ENCODE assay signal across 23 cellular contexts in the genomic region with DNA sequence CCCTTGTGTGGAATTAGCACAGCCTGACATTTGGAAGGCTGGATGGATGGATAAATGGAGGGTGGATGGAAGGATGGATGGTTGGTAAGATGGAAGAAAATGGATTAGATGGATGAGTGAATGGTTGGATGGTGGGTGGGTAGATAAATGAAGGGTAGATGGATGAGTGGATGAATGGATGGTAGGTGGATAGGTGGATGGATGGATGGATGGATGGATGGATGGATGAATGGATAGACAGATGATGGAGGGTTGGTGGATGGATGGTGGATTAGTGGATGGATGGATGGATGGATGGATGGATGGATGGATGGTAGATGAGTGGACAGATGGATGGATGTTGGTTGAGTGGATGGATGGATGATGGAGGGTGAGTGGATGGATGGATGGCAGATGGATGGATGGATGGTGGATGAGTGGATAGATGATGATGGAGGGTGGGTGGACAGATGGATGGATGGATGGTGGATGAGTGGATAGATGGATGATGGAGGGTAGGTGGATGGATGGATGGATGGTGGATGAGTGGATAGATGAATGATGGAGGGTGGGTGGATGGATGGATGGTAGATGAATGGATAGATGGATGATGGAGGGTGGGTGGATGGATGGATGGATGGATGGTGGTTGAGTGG.
A peak's percentile ranks its signal among the peaks of the same experiment; 100 is the strongest.
DNase-seq lines count a peak whose midpoint lies in the region; ATAC-seq, FAIRE-seq and TF ChIP-seq lines count a peak whose summit lies in the region.
"Had no signal": no experiment of that assay in that cellular context is flagged by ENCODE, and none has a peak within 500 bp of the region (broad histone marks: within the 10 kb centered on the region; RNA-seq: fewer than 3 reads in every experiment).

No MANE protein-coding gene starts in this region.

- H3K4me1 ChIP-seq in IMR-90 (ENCODE audit: control insufficient read depth, insufficient read depth, low read length) (no peaks in the 10 kb centered on the region), K562 (replicated peaks in 1 of 2; ENCODE audit: control insufficient read depth in 2 of 2, insufficient read depth in 2 of 2, low read length in 2 of 2) (no peaks in the 10 kb centered on the region)
- H3K4me1 ChIP-seq: Caco-2, HAP-1 had no signal

- H3K23ac ChIP-seq in IMR-90 (ENCODE audit: low read depth, low read length): no peak overlapping the region

- H3K4me3 Mint-ChIP-seq in activated naive CD8-positive, alpha-beta T cell treated with anti-CD3 and anti-CD28 coated beads, Interleukin-2, amount 50 U/mL, for 24 hours: no peak overlapping the region
- no peak overlapping the region for H3K4me3 Mint-ChIP-seq in activated naive CD8-positive, alpha-beta T cell treated with anti-CD3 and anti-CD28 coated beads for 36 hours
- no peak overlapping the region for H3K4me3 Mint-ChIP-seq in osteocyte (ENCODE audit: unreplicated experiment)
- H3K4me3 Mint-ChIP-seq: B cell; CD4-positive, CD25-positive, alpha-beta regulatory T cell; CD8-positive, alpha-beta T cell; GM23338 had no signal

- H2AK9ac ChIP-seq in IMR-90 (replicated peaks; ENCODE audit: low read depth, low read length, poor library complexity): no peak overlapping the region

- no peaks in the 10 kb centered on the region for H3K4me1 Mint-ChIP-seq in activated naive CD8-positive, alpha-beta T cell treated with anti-CD3 and anti-CD28 coated beads, Interleukin-2, amount 50 U/mL, for 24 hours
- H3K4me1 Mint-ChIP-seq in activated naive CD8-positive, alpha-beta T cell treated with anti-CD3 and anti-CD28 coated beads for 36 hours: peaks cover 2% of the 10 kb centered on the region
- no peaks in the 10 kb centered on the region for H3K4me1 Mint-ChIP-seq in osteocyte (ENCODE audit: unreplicated experiment)
- H3K4me1 Mint-ChIP-seq: B cell had no signal

- no peak overlapping the region for H4K8ac ChIP-seq in IMR-90 (ENCODE audit: low read depth in 2 of 2, low read length in 2 of 2)

- peak overlapping the region; percentile 8 for H3K27ac Mint-ChIP-seq in activated naive CD8-positive, alpha-beta T cell treated with anti-CD3 and anti-CD28 coated beads, Interleukin-2, amount 50 U/mL, for 24 hours
- H3K27ac Mint-ChIP-seq in activated naive CD8-positive, alpha-beta T cell treated with anti-CD3 and anti-CD28 coated beads for 36 hours: no peak overlapping the region
- H3K27ac Mint-ChIP-seq in osteocyte (ENCODE audit: unreplicated experiment): no peak overlapping the region
- H3K27ac Mint-ChIP-seq: B cell; CD4-positive, CD25-positive, alpha-beta regulatory T cell; CD8-positive, alpha-beta T cell; GM23338 had no signal

- no peak for ATAC-seq in activated naive CD8-positive, alpha-beta T cell treated with anti-CD3 and anti-CD28 coated beads, Interleukin-2, amount 50 U/mL, for 24 hours
- ATAC-seq in IMR-90 (ENCODE audit: low read depth) (no peak), K562 (no peak), SK-N-SH treated with all-trans-retinoic acid at 6 μM for 48 hours (no peak)
- ATAC-seq: CD8-positive, alpha-beta T cell; GM23338 had no signal

- FAIRE-seq in K562 (lab: Jason Lieb, UNC): no peak
- FAIRE-seq: A204.1, G401.6, GM12892, H54 had no signal

- TF ChIP-seq POLR2A in IMR-90 (IDR thresholded peaks at IDR 0.05; ENCODE audit: low read depth, low read length) (no peak), K562 (conservative IDR thresholded peaks at IDR 0.05) (no peak)

- H3K4me3 ChIP-seq in IMR-90 (ENCODE audit: insufficient read depth, low read depth, low read length) (no peak overlapping the region), K562 (no peak overlapping the region)
- H3K4me3 ChIP-seq: BLaER1, GM23338, HAP-1 had no signal

- H3K9me3 ChIP-seq in IMR-90 (ENCODE audit: control insufficient read depth, insufficient read depth, low read length) (peaks cover 35% of the 10 kb centered on the region), K562 (replicated peaks; ENCODE audit: control insufficient read depth, insufficient read depth, low read depth, low read length) (no peaks in the 10 kb centered on the region)
- H3K9me3 ChIP-seq: BLaER1, Caco-2, HAP-1 had no signal

- no peak for TF ChIP-seq EP300 in K562 (IDR thresholded peaks at IDR 0.05; ENCODE audit: low read length)

- H3K27me3 ChIP-seq in IMR-90 (ENCODE audit: control insufficient read depth, insufficient read depth, low read length) (no peaks in the 10 kb centered on the region; the same call in 1 of the 2 replicates), K562 (ENCODE audit: control insufficient read depth in 2 of 2, insufficient read depth in 2 of 2, low read length in 2 of 2) (peaks cover 11 to 65% of the 10 kb centered on the region in 2 experiments; a peak in 3 of 5 replicates)
- H3K27me3 ChIP-seq: BLaER1 had no signal

- TF ChIP-seq CTCF in IMR-90 (conservative IDR thresholded peaks at IDR 0.05; ENCODE audit: low read depth, low read length) (no peak), K562 (IDR thresholded peaks at IDR 0.05 in 2 of 3, conservative IDR thresholded peaks at IDR 0.05 in 1 of 3; ENCODE audit: insufficient read depth in 2 of 3, low read depth in 1 of 3, low read length in 3 of 3) (no peak), osteocyte (IDR thresholded peaks at IDR 0.05) (no peak)

- in situ Hi-C loops in IMR-90 (cut with MboI; ENCODE audit: low sequenced_read_pairs) (no loop called here), K562 (cut with MboI) (no loop called here)

- CTCF ChIA-PET in IMR-90 (lab: Yijun Ruan, JAX): no interaction called here
- CTCF ChIA-PET in K562 (lab: Yijun Ruan, JAX; ENCODE audit: low intra/inter-chr PET ratio): no interaction called here

- H3K56ac ChIP-seq in IMR-90 (ENCODE audit: extremely low read depth, insufficient read depth, low read length): no peak overlapping the region

- TF ChIP-seq RAD21 in IMR-90 (IDR thresholded peaks at IDR 0.05; ENCODE audit: low read length): no peak
- no peak for TF ChIP-seq RAD21 in K562 (CRISPR knock-in tag; conservative IDR thresholded peaks at IDR 0.05 in 1 of 2, IDR thresholded peaks at IDR 0.05 in 1 of 2)

- H3K9me3 Mint-ChIP-seq in activated naive CD8-positive, alpha-beta T cell treated with anti-CD3 and anti-CD28 coated beads, Interleukin-2, amount 50 U/mL, for 24 hours: peaks cover 5% of the 10 kb centered on the region
- H3K9me3 Mint-ChIP-seq in activated naive CD8-positive, alpha-beta T cell treated with anti-CD3 and anti-CD28 coated beads for 36 hours: no peaks in the 10 kb centered on the region
- H3K9me3 Mint-ChIP-seq in osteocyte (ENCODE audit: unreplicated experiment): peaks cover 9% of the 10 kb centered on the region
- H3K9me3 Mint-ChIP-seq: CD8-positive, alpha-beta T cell had no signal

- H2AFZ ChIP-seq in IMR-90 (replicated peaks; ENCODE audit: low read length, poor library complexity) (no peak overlapping the region), K562 (ENCODE audit: low read depth, low read length) (no peak overlapping the region)
- H2AFZ ChIP-seq: GM23338 had no signal

- no peak for DNase-seq in activated naive CD8-positive, alpha-beta T cell treated with anti-CD3 and anti-CD28 coated beads, Interleukin-2, amount 50 U/mL, for 24 hours
- DNase-seq in activated naive CD8-positive, alpha-beta T cell treated with anti-CD3 and anti-CD28 coated beads for 36 hours: no peak
- no peak for DNase-seq in IMR-90
- no peak for DNase-seq in K562 (ENCODE audit: extremely low read depth in 1 of 4, low spot score in 3 of 4)
- peak; percentile 7 for DNase-seq in osteocyte (ENCODE audit: extremely low spot score, unreplicated experiment)
- DNase-seq in NOMO-1 (lab: John Stamatoyannopoulos, UW; ENCODE audit: unreplicated experiment in 2 of 2): no peak
- DNase-seq in stimulated activated CD4-positive, alpha-beta T cell treated with anti-CD3 and anti-CD28 coated beads, Interleukin-4, amount 100 ng/mL, for 4 hours: no peak
- DNase-seq: CD4-positive, CD25-positive, alpha-beta regulatory T cell; DMS153; DND-41 had no signal

- no peak overlapping the region for H2BK20ac ChIP-seq in IMR-90 (ENCODE audit: low read depth, low read length)

- H3K4me2 ChIP-seq in IMR-90 (ENCODE audit: low read depth, low read length) (no peak overlapping the region), K562 (ENCODE audit: insufficient read depth, low read length) (no peak overlapping the region)
- H3K4me2 ChIP-seq: GM23338 had no signal

- H2BK5ac ChIP-seq in IMR-90 (ENCODE audit: low read depth, low read length, poor library complexity, severe bottlenecking): peak overlapping the region; percentile 50

- no peak overlapping the region for H2BK120ac ChIP-seq in IMR-90 (ENCODE audit: low read depth, low read length)

- no peaks in the 10 kb centered on the region for H3K36me3 Mint-ChIP-seq in activated naive CD8-positive, alpha-beta T cell treated with anti-CD3 and anti-CD28 coated beads, Interleukin-2, amount 50 U/mL, for 24 hours (ENCODE audit: low read depth)
- H3K36me3 Mint-ChIP-seq in activated naive CD8-positive, alpha-beta T cell treated with anti-CD3 and anti-CD28 coated beads for 36 hours: no peaks in the 10 kb centered on the region
- H3K36me3 Mint-ChIP-seq in osteocyte (ENCODE audit: unreplicated experiment): no peaks in the 10 kb centered on the region
- H3K36me3 Mint-ChIP-seq: CD4-positive, CD25-positive, alpha-beta regulatory T cell; CD8-positive, alpha-beta T cell had no signal

- no peaks in the 10 kb centered on the region for H3K79me1 ChIP-seq in IMR-90 (ENCODE audit: low read depth in 1 of 2, low read length in 2 of 2)

- no peak overlapping the region for H2AK5ac ChIP-seq in IMR-90 (ENCODE audit: low read depth, low read length)

- no peak overlapping the region for H2BK15ac ChIP-seq in IMR-90 (ENCODE audit: low read depth, low read length)

- H3K79me2 ChIP-seq in K562 (ENCODE audit: control insufficient read depth, insufficient read depth, low read length): no peaks in the 10 kb centered on the region

- H3K9ac ChIP-seq in IMR-90 (ENCODE audit: low read depth, low read length) (no peak overlapping the region), K562 (ENCODE audit: insufficient read depth in 1 of 2, low read depth in 2 of 2, low read length in 2 of 2) (no peak overlapping the region)
- H3K9ac ChIP-seq: BLaER1 had no signal

- BruUV-seq in IMR-90 (replicated peaks; lab: Mats Ljungman, UMichigan) (no TSS peak), K562 (replicated peaks; lab: Mats Ljungman, UMichigan) (no TSS peak)

- H4K20me1 ChIP-seq in IMR-90 (ENCODE audit: insufficient read depth, low read length): no peaks in the 10 kb centered on the region
- 0 out of 2 replicates have a peak, but pooled peaks cover 4% of the 10 kb centered on the region for H4K20me1 ChIP-seq in K562 (replicated peaks; ENCODE audit: control insufficient read depth, insufficient read depth, low read length)
- H4K20me1 ChIP-seq: BLaER1 had no signal

- no peak overlapping the region for H3K14ac ChIP-seq in IMR-90 (replicated peaks; ENCODE audit: low read depth, low read length)

- H3K9me1 ChIP-seq in IMR-90 (ENCODE audit: insufficient read depth, low read length) (no peaks in the 10 kb centered on the region), K562 (ENCODE audit: control insufficient read depth, insufficient read depth, low read length) (no peaks in the 10 kb centered on the region)

- H4K5ac ChIP-seq in IMR-90 (ENCODE audit: low read depth, low read length): no peak overlapping the region

- POLR2A ChIA-PET in IMR-90 (lab: Charles Lee; ENCODE audit: unreplicated experiment): interaction anchor here (0.6 kb wide), 1 partner anchor 1763 kb away, joined by 3 read pairs; no protein-coding TSS in a partner anchor
- POLR2A ChIA-PET in K562 (lab: Yijun Ruan, JAX): no interaction called here

- H3K4ac ChIP-seq in IMR-90 (ENCODE audit: low read depth, low read length): no peak overlapping the region

- dilution Hi-C loops in IMR-90 (cut with HindIII; ENCODE audit: low sequenced_read_pairs, unreplicated experiment): no loop called here

- no peak overlapping the region for H3K27ac ChIP-seq in IMR-90 (ENCODE audit: insufficient read depth, low read length)
- no peak overlapping the region for H3K27ac ChIP-seq in K562 (ENCODE audit: extremely low read depth, low read depth, low read length)
- H3K27ac ChIP-seq: 22Rv1, BLaER1, C4-2B had no signal

- H3K27me3 Mint-ChIP-seq in activated naive CD8-positive, alpha-beta T cell treated with anti-CD3 and anti-CD28 coated beads, Interleukin-2, amount 50 U/mL, for 24 hours: peaks cover 13% of the 10 kb centered on the region
- no peaks in the 10 kb centered on the region for H3K27me3 Mint-ChIP-seq in activated naive CD8-positive, alpha-beta T cell treated with anti-CD3 and anti-CD28 coated beads for 36 hours
- H3K27me3 Mint-ChIP-seq in osteocyte (ENCODE audit: unreplicated experiment): no peaks in the 10 kb centered on the region

- intact Hi-C loops in IMR-90 (cut with micrococcal nuclease) (no loop called here), K562 (cut with micrococcal nuclease) (no loop called here)

- H4K91ac ChIP-seq in IMR-90 (ENCODE audit: insufficient read depth, low read depth, low read length): no peak overlapping the region

- no peak overlapping the region for H3K18ac ChIP-seq in IMR-90 (ENCODE audit: low read depth, low read length)

- H3K36me3 ChIP-seq in IMR-90 (ENCODE audit: control insufficient read depth, insufficient read depth, low read length) (no peaks in the 10 kb centered on the region), K562 (ENCODE audit: control insufficient read depth, insufficient read depth, low read length) (no peaks in the 10 kb centered on the region)
- H3K36me3 ChIP-seq: BLaER1, HAP-1 had no signal
